Comparison of ENCODE assay signal across 1 cellular context in the genomic region with DNA sequence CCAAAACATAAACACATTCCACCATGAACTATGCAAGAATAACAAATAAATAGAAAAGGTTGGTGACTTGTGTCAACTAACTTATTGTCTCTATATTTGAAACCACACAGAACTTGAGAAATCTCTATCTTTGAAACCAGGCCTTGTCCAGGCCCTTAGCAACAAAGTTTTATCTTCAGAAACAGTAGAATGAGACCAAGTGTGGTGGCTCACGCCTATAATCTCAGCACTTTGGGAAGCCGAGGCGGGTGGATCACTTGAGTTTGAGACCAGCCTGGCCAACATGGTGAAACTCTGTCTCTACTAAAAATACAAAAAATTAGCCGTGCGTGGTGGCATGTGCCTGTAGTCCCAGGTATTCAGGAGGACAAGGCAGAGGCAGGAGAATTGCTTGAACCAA.
TF ChIP-seq lines count a peak whose summit lies in the region.

No MANE protein-coding gene starts in this region.

TF ChIP-seq in K562, 482 proteins besides CTCF, POLR2A, EP300 and RAD21:
- TF ChIP-seq TCF3 (CRISPR knock-in tag; IDR thresholded peaks at IDR 0.05) (peak; percentile 69), CBFA2T2 (conservative IDR thresholded peaks at IDR 0.05) (0 out of 2 replicates have a peak, but pooled peaks have one; percentile 31), CBFA2T3 (IDR thresholded peaks at IDR 0.05) (peak; percentile 68), ARID1B (IDR thresholded peaks at IDR 0.05) (peak; percentile 38; the same call in 1 of the 2 replicates), ZFX (CRISPR knock-in tag; IDR thresholded peaks at IDR 0.05) (peak; percentile 23; the same call in 1 of the 2 replicates), TAL1 (IDR thresholded peaks at IDR 0.05) (peak; percentile 43; the same call in 1 of the 2 replicates)
TF ChIP-seq in K562: peak in this region for 6; not testable (repeated sequence) for 476.
